In the genomic region with DNA sequence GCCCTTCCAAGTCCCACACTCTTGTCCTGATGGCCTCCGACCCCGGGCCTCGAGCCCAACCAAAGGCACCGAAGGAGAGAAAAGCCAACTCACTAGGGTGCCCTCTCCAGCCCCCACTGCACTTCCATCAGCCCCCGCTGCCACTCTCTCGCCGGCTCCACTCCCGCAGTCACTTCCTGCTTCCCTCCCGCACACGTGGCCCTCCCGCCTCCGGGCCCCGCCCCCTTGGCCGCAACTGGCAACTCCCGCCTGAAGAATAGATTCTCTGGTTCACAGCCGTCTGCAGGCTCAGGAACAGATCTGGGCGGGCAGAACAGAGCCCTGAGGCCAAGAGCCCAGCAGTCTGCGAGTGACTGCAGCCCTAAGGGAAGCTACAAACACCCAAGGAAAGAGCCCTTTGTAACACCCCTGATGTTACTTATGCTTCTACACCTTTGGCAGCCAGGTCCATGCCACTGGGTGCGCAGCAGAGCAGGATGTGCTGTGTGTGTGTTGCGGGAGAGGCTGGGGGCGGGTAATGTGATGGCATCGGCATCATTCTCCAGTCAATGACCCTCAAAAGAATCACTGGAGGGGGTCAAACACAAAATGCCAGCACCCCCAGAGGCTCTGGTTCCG, we compare ENCODE assay signal across 1 cellular context.
TF ChIP-seq lines count a peak whose summit lies in the region.

A gene with protein sequence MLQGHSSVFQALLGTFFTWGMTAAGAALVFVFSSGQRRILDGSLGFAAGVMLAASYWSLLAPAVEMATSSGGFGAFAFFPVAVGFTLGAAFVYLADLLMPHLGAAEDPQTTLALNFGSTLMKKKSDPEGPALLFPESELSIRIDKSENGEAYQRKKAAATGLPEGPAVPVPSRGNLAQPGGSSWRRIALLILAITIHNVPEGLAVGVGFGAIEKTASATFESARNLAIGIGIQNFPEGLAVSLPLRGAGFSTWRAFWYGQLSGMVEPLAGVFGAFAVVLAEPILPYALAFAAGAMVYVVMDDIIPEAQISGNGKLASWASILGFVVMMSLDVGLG (minus strand): TSS at position 171 of the 618 bp plus-strand sequence. CDS start 3,924 bp downstream, outside the sequence.

TF ChIP-seq in HEK293, 187 proteins besides CTCF, POLR2A, EP300 and RAD21 (continued from another document and continues in another):
- TF ChIP-seq, protein P1, sequence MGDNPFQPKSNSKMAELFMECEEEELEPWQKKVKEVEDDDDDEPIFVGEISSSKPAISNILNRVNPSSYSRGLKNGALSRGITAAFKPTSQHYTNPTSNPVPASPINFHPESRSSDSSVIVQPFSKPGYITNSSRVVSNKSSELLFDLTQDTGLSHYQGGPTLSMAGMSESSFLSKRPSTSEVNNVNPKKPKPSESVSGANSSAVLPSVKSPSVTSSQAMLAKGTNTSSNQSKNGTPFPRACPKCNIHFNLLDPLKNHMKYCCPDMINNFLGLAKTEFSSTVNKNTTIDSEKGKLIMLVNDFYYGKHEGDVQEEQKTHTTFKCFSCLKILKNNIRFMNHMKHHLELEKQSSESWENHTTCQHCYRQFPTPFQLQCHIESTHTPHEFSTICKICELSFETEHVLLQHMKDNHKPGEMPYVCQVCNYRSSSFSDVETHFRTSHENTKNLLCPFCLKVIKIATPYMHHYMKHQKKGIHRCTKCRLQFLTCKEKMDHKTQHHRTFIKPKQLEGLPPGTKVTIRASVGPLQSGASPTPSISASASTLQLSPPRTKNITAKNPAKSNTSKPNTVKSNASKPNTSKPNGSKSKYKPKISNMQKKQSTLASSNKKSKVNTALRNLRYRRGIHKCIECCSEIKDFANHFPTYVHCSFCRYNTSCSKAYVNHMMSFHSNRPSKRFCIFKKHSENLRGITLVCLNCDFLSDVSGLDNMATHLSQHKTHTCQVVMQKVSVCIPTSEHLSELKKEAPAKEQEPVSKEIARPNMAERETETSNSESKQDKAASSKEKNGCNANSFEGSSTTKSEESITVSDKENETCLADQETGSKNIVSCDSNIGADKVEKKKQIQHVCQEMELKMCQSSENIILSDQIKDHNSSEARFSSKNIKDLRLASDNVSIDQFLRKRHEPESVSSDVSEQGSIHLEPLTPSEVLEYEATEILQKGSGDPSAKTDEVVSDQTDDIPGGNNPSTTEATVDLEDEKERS (tag by site-specific recombination; IDR thresholded peaks at IDR 0.05): no peak
- TF ChIP-seq PRDM1 (tag by site-specific recombination; IDR thresholded peaks at IDR 0.05): peak; percentile 76
- TF ChIP-seq HOXA7 (CRISPR knock-in tag; IDR thresholded peaks at IDR 0.05; ENCODE audit: borderline replicate concordance): no peak
- peak; percentile 94 for TF ChIP-seq ZNF600 (tag by site-specific recombination; IDR thresholded peaks at IDR 0.05)
- peak; percentile 93 for TF ChIP-seq ZFHX2 (tag by site-specific recombination; conservative IDR thresholded peaks at IDR 0.05)
- TF ChIP-seq, protein P2, sequence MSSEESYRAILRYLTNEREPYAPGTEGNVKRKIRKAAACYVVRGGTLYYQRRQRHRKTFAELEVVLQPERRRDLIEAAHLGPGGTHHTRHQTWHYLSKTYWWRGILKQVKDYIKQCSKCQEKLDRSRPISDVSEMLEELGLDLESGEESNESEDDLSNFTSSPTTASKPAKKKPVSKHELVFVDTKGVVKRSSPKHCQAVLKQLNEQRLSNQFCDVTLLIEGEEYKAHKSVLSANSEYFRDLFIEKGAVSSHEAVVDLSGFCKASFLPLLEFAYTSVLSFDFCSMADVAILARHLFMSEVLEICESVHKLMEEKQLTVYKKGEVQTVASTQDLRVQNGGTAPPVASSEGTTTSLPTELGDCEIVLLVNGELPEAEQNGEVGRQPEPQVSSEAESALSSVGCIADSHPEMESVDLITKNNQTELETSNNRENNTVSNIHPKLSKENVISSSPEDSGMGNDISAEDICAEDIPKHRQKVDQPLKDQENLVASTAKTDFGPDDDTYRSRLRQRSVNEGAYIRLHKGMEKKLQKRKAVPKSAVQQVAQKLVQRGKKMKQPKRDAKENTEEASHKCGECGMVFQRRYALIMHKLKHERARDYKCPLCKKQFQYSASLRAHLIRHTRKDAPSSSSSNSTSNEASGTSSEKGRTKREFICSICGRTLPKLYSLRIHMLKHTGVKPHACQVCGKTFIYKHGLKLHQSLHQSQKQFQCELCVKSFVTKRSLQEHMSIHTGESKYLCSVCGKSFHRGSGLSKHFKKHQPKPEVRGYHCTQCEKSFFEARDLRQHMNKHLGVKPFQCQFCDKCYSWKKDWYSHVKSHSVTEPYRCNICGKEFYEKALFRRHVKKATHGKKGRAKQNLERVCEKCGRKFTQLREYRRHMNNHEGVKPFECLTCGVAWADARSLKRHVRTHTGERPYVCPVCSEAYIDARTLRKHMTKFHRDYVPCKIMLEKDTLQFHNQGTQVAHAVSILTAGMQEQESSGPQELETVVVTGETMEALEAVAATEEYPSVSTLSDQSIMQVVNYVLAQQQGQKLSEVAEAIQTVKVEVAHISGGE (tag by site-specific recombination; conservative IDR thresholded peaks at IDR 0.05; ENCODE audit: low read depth): peak; percentile 28
- peak; percentile 55; the same call in 1 of the 2 replicates for TF ChIP-seq KLF1 (tag by site-specific recombination; IDR thresholded peaks at IDR 0.05)
- TF ChIP-seq KLF8 (tag by site-specific recombination; IDR thresholded peaks at IDR 0.05): peak; percentile 95
- TF ChIP-seq YY2 (tag by site-specific recombination; IDR thresholded peaks at IDR 0.05): no peak
- peak; percentile 99 for TF ChIP-seq ZBTB1 (tag by site-specific recombination; IDR thresholded peaks at IDR 0.05)
- TF ChIP-seq, protein P3, sequence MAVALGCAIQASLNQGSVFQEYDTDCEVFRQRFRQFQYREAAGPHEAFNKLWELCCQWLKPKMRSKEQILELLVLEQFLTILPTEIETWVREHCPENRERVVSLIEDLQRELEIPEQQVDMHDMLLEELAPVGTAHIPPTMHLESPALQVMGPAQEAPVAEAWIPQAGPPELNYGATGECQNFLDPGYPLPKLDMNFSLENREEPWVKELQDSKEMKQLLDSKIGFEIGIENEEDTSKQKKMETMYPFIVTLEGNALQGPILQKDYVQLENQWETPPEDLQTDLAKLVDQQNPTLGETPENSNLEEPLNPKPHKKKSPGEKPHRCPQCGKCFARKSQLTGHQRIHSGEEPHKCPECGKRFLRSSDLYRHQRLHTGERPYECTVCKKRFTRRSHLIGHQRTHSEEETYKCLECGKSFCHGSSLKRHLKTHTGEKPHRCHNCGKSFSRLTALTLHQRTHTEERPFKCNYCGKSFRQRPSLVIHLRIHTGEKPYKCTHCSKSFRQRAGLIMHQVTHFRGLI (tag by site-specific recombination; IDR thresholded peaks at IDR 0.05): peak; percentile 53
- TF ChIP-seq ZNF677 (tag by site-specific recombination; IDR thresholded peaks at IDR 0.05): no peak
- TF ChIP-seq ZNF792 (tag by site-specific recombination; IDR thresholded peaks at IDR 0.05): peak; percentile 15; the same call in 1 of the 2 replicates
- TF ChIP-seq ZNF366 (tag by site-specific recombination; conservative IDR thresholded peaks at IDR 0.05): peak; percentile 70
- no peak for TF ChIP-seq ZFP3 (tag by site-specific recombination; IDR thresholded peaks at IDR 0.05; ENCODE audit: low read depth)
- no peak for TF ChIP-seq ZNF311 (tag by site-specific recombination; IDR thresholded peaks at IDR 0.05; ENCODE audit: borderline replicate concordance)
- no peak for TF ChIP-seq ZNF747 (tag by site-specific recombination; IDR thresholded peaks at IDR 0.05)
- TF ChIP-seq, protein P4, sequence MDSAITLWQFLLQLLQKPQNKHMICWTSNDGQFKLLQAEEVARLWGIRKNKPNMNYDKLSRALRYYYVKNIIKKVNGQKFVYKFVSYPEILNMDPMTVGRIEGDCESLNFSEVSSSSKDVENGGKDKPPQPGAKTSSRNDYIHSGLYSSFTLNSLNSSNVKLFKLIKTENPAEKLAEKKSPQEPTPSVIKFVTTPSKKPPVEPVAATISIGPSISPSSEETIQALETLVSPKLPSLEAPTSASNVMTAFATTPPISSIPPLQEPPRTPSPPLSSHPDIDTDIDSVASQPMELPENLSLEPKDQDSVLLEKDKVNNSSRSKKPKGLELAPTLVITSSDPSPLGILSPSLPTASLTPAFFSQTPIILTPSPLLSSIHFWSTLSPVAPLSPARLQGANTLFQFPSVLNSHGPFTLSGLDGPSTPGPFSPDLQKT (IDR thresholded peaks at IDR 0.05; ENCODE audit: borderline replicate concordance, low read depth, low read length): no peak
- TF ChIP-seq, protein P5, sequence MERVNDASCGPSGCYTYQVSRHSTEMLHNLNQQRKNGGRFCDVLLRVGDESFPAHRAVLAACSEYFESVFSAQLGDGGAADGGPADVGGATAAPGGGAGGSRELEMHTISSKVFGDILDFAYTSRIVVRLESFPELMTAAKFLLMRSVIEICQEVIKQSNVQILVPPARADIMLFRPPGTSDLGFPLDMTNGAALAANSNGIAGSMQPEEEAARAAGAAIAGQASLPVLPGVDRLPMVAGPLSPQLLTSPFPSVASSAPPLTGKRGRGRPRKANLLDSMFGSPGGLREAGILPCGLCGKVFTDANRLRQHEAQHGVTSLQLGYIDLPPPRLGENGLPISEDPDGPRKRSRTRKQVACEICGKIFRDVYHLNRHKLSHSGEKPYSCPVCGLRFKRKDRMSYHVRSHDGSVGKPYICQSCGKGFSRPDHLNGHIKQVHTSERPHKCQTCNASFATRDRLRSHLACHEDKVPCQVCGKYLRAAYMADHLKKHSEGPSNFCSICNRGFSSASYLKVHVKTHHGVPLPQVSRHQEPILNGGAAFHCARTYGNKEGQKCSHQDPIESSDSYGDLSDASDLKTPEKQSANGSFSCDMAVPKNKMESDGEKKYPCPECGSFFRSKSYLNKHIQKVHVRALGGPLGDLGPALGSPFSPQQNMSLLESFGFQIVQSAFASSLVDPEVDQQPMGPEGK (tag by site-specific recombination; IDR thresholded peaks at IDR 0.05): peak; percentile 98
- peak; percentile 82 for TF ChIP-seq ZNF335 (tag by site-specific recombination; conservative IDR thresholded peaks at IDR 0.05)
- no peak for TF ChIP-seq ZNF776 (tag by site-specific recombination; IDR thresholded peaks at IDR 0.05; ENCODE audit: borderline replicate concordance)
- peak; percentile 80 for TF ChIP-seq ZBTB8A (tag by site-specific recombination; IDR thresholded peaks at IDR 0.05)
- peak; percentile 19; the same call in 1 of the 2 replicates for TF ChIP-seq GLI4 (tag by site-specific recombination; IDR thresholded peaks at IDR 0.05)
- TF ChIP-seq, protein P6, sequence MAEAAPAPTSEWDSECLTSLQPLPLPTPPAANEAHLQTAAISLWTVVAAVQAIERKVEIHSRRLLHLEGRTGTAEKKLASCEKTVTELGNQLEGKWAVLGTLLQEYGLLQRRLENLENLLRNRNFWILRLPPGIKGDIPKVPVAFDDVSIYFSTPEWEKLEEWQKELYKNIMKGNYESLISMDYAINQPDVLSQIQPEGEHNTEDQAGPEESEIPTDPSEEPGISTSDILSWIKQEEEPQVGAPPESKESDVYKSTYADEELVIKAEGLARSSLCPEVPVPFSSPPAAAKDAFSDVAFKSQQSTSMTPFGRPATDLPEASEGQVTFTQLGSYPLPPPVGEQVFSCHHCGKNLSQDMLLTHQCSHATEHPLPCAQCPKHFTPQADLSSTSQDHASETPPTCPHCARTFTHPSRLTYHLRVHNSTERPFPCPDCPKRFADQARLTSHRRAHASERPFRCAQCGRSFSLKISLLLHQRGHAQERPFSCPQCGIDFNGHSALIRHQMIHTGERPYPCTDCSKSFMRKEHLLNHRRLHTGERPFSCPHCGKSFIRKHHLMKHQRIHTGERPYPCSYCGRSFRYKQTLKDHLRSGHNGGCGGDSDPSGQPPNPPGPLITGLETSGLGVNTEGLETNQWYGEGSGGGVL (tag by site-specific recombination; IDR thresholded peaks at IDR 0.05): peak; percentile 98
- peak; percentile 30; the same call in 1 of the 2 replicates for TF ChIP-seq ZNF146 (tag by site-specific recombination; IDR thresholded peaks at IDR 0.05)
- peak; percentile 64; the same call in 1 of the 2 replicates for TF ChIP-seq ZNF501 (tag by site-specific recombination; IDR thresholded peaks at IDR 0.05)
- peak; percentile 98 for TF ChIP-seq GLIS2 (tag by site-specific recombination; IDR thresholded peaks at IDR 0.05)
- TF ChIP-seq, protein P7, sequence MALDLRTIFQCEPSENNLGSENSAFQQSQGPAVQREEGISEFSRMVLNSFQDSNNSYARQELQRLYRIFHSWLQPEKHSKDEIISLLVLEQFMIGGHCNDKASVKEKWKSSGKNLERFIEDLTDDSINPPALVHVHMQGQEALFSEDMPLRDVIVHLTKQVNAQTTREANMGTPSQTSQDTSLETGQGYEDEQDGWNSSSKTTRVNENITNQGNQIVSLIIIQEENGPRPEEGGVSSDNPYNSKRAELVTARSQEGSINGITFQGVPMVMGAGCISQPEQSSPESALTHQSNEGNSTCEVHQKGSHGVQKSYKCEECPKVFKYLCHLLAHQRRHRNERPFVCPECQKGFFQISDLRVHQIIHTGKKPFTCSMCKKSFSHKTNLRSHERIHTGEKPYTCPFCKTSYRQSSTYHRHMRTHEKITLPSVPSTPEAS (tag by site-specific recombination; IDR thresholded peaks at IDR 0.05): 0 out of 2 replicates have a peak, but pooled peaks have one; percentile 13
- TF ChIP-seq, protein P8, sequence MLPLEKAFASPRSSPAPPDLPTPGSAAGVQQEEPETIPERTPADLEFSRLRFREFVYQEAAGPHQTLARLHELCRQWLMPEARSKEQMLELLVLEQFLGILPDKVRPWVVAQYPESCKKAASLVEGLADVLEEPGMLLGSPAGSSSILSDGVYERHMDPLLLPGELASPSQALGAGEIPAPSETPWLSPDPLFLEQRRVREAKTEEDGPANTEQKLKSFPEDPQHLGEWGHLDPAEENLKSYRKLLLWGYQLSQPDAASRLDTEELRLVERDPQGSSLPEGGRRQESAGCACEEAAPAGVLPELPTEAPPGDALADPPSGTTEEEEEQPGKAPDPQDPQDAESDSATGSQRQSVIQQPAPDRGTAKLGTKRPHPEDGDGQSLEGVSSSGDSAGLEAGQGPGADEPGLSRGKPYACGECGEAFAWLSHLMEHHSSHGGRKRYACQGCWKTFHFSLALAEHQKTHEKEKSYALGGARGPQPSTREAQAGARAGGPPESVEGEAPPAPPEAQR (tag by site-specific recombination; IDR thresholded peaks at IDR 0.05): no peak
- peak; percentile 86 for TF ChIP-seq SP7 (tag by site-specific recombination; IDR thresholded peaks at IDR 0.05)
- no peak for TF ChIP-seq ZNF138 (tag by site-specific recombination; IDR thresholded peaks at IDR 0.05; ENCODE audit: borderline replicate concordance)
- no peak for TF ChIP-seq ZNF837 (tag by site-specific recombination; IDR thresholded peaks at IDR 0.05)
- TF ChIP-seq ZNF112 (tag by site-specific recombination; IDR thresholded peaks at IDR 0.05): no peak
- TF ChIP-seq ZNF670 (tag by site-specific recombination; IDR thresholded peaks at IDR 0.05; ENCODE audit: low read depth): no peak
- no peak for TF ChIP-seq HOXC10 (CRISPR knock-in tag; IDR thresholded peaks at IDR 0.05)
- TF ChIP-seq, protein P9, sequence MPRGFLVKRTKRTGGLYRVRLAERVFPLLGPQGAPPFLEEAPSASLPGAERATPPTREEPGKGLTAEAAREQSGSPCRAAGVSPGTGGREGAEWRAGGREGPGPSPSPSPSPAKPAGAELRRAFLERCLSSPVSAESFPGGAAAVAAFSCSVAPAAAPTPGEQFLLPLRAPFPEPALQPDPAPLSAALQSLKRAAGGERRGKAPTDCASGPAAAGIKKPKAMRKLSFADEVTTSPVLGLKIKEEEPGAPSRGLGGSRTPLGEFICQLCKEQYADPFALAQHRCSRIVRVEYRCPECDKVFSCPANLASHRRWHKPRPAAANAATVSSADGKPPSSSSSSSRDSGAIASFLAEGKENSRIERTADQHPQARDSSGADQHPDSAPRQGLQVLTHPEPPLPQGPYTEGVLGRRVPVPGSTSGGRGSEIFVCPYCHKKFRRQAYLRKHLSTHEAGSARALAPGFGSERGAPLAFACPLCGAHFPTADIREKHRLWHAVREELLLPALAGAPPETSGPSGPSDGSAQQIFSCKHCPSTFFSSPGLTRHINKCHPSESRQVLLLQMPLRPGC (tag by site-specific recombination; IDR thresholded peaks at IDR 0.05): peak; percentile 26; the same call in 1 of the 2 replicates
